ENCODE assay signal across 1 cellular context in genomic region chr2:64524604-64525322, GRCh38.
TF ChIP-seq lines count a peak whose summit lies in the region.

No MANE protein-coding gene starts in this region.

TF ChIP-seq in HepG2, 621 proteins besides CTCF, POLR2A, EP300 and RAD21 (continued from another document and continues in another):
- TF ChIP-seq, protein P1, sequence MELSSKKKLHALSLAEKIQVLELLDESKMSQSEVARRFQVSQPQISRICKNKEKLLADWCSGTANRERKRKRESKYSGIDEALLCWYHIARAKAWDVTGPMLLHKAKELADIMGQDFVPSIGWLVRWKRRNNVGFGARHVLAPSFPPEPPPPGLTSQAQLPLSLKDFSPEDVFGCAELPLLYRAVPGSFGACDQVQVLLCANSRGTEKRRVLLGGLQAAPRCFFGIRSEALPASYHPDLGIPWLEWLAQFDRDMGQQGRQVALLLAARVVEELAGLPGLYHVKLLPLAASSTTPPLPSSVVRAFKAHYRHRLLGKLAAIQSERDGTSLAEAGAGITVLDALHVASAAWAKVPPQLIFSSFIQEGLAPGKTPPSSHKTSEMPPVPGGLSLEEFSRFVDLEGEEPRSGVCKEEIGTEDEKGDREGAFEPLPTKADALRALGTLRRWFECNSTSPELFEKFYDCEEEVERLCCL (CRISPR knock-in tag; IDR thresholded peaks at IDR 0.05; ENCODE audit: borderline replicate concordance) = 0 out of 2 replicates have a peak, but pooled peaks have one; percentile 33
- TF ChIP-seq, protein P2, sequence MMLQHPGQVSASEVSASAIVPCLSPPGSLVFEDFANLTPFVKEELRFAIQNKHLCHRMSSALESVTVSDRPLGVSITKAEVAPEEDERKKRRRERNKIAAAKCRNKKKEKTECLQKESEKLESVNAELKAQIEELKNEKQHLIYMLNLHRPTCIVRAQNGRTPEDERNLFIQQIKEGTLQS (CRISPR knock-in tag; IDR thresholded peaks at IDR 0.05) = no peak
- TF ChIP-seq ZMYM4 (CRISPR knock-in tag; IDR thresholded peaks at IDR 0.05) = peak; percentile 37
- TF ChIP-seq MZF1 (CRISPR knock-in tag; IDR thresholded peaks at IDR 0.05; ENCODE audit: borderline replicate concordance) = 0 out of 2 replicates have a peak, but pooled peaks have one; percentile 6
- peak; percentile 87 for TF ChIP-seq ZNF234 (CRISPR knock-in tag; conservative IDR thresholded peaks at IDR 0.05)
- TF ChIP-seq PHF5A (CRISPR knock-in tag; IDR thresholded peaks at IDR 0.05; ENCODE audit: low read depth, unreplicated experiment) = no peak
- peak; percentile 84 for TF ChIP-seq ZFX (CRISPR knock-in tag; IDR thresholded peaks at IDR 0.05; ENCODE audit: low read depth)
- peak; percentile 86; the same call in 1 of the 2 replicates for TF ChIP-seq ZNF343 (CRISPR knock-in tag; IDR thresholded peaks at IDR 0.05)
- peak; percentile 84; the same call in 1 of the 2 replicates for TF ChIP-seq ZNF333 (CRISPR knock-in tag; IDR thresholded peaks at IDR 0.05; ENCODE audit: borderline replicate concordance)
- TF ChIP-seq SRY (CRISPR knock-in tag; IDR thresholded peaks at IDR 0.05) = peak; percentile 82; the same call in 1 of the 2 replicates
- TF ChIP-seq, protein P3, sequence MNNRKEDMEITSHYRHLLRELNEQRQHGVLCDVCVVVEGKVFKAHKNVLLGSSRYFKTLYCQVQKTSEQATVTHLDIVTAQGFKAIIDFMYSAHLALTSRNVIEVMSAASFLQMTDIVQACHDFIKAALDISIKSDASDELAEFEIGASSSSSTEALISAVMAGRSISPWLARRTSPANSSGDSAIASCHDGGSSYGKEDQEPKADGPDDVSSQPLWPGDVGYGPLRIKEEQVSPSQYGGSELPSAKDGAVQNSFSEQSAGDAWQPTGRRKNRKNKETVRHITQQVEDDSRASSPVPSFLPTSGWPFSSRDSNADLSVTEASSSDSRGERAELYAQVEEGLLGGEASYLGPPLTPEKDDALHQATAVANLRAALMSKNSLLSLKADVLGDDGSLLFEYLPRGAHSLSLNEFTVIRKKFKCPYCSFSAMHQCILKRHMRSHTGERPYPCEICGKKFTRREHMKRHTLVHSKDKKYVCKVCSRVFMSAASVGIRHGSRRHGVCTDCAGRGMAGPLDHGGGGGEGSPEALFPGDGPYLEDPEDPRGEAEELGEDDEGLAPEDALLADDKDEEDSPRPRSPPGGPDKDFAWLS (CRISPR knock-in tag; IDR thresholded peaks at IDR 0.05; ENCODE audit: borderline replicate concordance) = peak; percentile 60; the same call in 1 of the 2 replicates
- TF ChIP-seq ARNTL (CRISPR knock-in tag; IDR thresholded peaks at IDR 0.05) = 0 out of 2 replicates have a peak, but pooled peaks have one; percentile 16
- TF ChIP-seq, protein P4, sequence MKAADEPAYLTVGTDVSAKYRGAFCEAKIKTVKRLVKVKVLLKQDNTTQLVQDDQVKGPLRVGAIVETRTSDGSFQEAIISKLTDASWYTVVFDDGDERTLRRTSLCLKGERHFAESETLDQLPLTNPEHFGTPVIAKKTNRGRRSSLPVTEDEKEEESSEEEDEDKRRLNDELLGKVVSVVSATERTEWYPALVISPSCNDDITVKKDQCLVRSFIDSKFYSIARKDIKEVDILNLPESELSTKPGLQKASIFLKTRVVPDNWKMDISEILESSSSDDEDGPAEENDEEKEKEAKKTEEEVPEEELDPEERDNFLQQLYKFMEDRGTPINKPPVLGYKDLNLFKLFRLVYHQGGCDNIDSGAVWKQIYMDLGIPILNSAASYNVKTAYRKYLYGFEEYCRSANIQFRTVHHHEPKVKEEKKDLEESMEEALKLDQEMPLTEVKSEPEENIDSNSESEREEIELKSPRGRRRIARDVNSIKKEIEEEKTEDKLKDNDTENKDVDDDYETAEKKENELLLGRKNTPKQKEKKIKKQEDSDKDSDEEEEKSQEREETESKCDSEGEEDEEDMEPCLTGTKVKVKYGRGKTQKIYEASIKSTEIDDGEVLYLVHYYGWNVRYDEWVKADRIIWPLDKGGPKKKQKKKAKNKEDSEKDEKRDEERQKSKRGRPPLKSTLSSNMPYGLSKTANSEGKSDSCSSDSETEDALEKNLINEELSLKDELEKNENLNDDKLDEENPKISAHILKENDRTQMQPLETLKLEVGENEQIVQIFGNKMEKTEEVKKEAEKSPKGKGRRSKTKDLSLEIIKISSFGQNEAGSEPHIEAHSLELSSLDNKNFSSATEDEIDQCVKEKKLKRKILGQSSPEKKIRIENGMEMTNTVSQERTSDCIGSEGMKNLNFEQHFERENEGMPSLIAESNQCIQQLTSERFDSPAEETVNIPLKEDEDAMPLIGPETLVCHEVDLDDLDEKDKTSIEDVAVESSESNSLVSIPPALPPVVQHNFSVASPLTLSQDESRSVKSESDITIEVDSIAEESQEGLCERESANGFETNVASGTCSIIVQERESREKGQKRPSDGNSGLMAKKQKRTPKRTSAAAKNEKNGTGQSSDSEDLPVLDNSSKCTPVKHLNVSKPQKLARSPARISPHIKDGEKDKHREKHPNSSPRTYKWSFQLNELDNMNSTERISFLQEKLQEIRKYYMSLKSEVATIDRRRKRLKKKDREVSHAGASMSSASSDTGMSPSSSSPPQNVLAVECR (CRISPR knock-in tag; IDR thresholded peaks at IDR 0.05; ENCODE audit: borderline replicate concordance) = peak; percentile 85
- TF ChIP-seq MXD4 (CRISPR knock-in tag; IDR thresholded peaks at IDR 0.05) = peak; percentile 9; the same call in 1 of the 2 replicates
- 0 out of 2 replicates have a peak, but pooled peaks have one; percentile 11 for TF ChIP-seq NFATC3 (CRISPR knock-in tag; IDR thresholded peaks at IDR 0.05)
- peak; percentile 82; the same call in 1 of the 2 replicates for TF ChIP-seq KMT2A (CRISPR knock-in tag; IDR thresholded peaks at IDR 0.05)
- TF ChIP-seq RBM39 (IDR thresholded peaks at IDR 0.05; ENCODE audit: low read depth, low read length, poor library complexity, severe bottlenecking) = peak; percentile 81
- TF ChIP-seq CEBPB (IDR thresholded peaks at IDR 0.05; ENCODE audit: borderline replicate concordance, low read depth, low read length) = no peak
- no peak for TF ChIP-seq CBX2 (IDR thresholded peaks at IDR 0.05; ENCODE audit: low read depth, low read length)
- no peak for TF ChIP-seq CBX2 (CRISPR knock-in tag; IDR thresholded peaks at IDR 0.05; ENCODE audit: low read depth)
- TF ChIP-seq, protein P5, sequence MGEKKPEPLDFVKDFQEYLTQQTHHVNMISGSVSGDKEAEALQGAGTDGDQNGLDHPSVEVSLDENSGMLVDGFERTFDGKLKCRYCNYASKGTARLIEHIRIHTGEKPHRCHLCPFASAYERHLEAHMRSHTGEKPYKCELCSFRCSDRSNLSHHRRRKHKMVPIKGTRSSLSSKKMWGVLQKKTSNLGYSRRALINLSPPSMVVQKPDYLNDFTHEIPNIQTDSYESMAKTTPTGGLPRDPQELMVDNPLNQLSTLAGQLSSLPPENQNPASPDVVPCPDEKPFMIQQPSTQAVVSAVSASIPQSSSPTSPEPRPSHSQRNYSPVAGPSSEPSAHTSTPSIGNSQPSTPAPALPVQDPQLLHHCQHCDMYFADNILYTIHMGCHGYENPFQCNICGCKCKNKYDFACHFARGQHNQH (CRISPR knock-in tag; IDR thresholded peaks at IDR 0.05) = 0 out of 2 replicates have a peak, but pooled peaks have one; percentile 18
- 0 out of 2 replicates have a peak, but pooled peaks have one; percentile 55 for TF ChIP-seq ZNF33B (CRISPR knock-in tag; IDR thresholded peaks at IDR 0.05)
- TF ChIP-seq, protein P6, sequence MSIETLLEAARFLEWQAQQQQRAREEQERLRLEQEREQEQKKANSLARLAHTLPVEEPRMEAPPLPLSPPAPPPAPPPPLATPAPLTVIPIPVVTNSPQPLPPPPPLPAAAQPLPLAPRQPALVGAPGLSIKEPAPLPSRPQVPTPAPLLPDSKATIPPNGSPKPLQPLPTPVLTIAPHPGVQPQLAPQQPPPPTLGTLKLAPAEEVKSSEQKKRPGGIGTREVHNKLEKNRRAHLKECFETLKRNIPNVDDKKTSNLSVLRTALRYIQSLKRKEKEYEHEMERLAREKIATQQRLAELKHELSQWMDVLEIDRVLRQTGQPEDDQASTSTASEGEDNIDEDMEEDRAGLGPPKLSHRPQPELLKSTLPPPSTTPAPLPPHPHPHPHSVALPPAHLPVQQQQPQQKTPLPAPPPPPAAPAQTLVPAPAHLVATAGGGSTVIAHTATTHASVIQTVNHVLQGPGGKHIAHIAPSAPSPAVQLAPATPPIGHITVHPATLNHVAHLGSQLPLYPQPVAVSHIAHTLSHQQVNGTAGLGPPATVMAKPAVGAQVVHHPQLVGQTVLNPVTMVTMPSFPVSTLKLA (IDR thresholded peaks at IDR 0.05) = peak; percentile 14; the same call in 1 of the 2 replicates
- peak; percentile 87 for TF ChIP-seq AGO1 (IDR thresholded peaks at IDR 0.05; ENCODE audit: low read depth, low read length, poor library complexity, severe bottlenecking)
- no peak for TF ChIP-seq FOXA1 (IDR thresholded peaks at IDR 0.05)
- peak; percentile 39; the same call in 1 of the 2 replicates for TF ChIP-seq FOXA1 (CRISPR knock-in tag; IDR thresholded peaks at IDR 0.05)
- TF ChIP-seq ZNF205 (CRISPR knock-in tag; IDR thresholded peaks at IDR 0.05) = no peak
- TF ChIP-seq KLF6 (CRISPR knock-in tag; IDR thresholded peaks at IDR 0.05) = peak; percentile 77; the same call in 1 of the 2 replicates
- no peak for TF ChIP-seq SOX13 (IDR thresholded peaks at IDR 0.05)
- TF ChIP-seq SOX13 (CRISPR knock-in tag; conservative IDR thresholded peaks at IDR 0.05 in 1 of 2, IDR thresholded peaks at IDR 0.05 in 1 of 2) = no peak
- peak in 1 of 2 experiments; percentile 72; a peak in 1 of 4 replicates for TF ChIP-seq KLF16 (CRISPR knock-in tag; IDR thresholded peaks at IDR 0.05)
- TF ChIP-seq ZNF441 (CRISPR knock-in tag; IDR thresholded peaks at IDR 0.05; ENCODE audit: borderline replicate concordance) = peak; percentile 37; the same call in 1 of the 2 replicates
- TF ChIP-seq, protein P7, sequence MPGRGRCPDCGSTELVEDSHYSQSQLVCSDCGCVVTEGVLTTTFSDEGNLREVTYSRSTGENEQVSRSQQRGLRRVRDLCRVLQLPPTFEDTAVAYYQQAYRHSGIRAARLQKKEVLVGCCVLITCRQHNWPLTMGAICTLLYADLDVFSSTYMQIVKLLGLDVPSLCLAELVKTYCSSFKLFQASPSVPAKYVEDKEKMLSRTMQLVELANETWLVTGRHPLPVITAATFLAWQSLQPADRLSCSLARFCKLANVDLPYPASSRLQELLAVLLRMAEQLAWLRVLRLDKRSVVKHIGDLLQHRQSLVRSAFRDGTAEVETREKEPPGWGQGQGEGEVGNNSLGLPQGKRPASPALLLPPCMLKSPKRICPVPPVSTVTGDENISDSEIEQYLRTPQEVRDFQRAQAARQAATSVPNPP (CRISPR knock-in tag; IDR thresholded peaks at IDR 0.05) = peak; percentile 50; the same call in 1 of the 2 replicates
- peak; percentile 89 for TF ChIP-seq RBFOX2 (IDR thresholded peaks at IDR 0.05; ENCODE audit: low read depth, low read length)
- peak; percentile 71; the same call in 1 of the 2 replicates for TF ChIP-seq THAP8 (CRISPR knock-in tag; IDR thresholded peaks at IDR 0.05; ENCODE audit: borderline replicate concordance)
- TF ChIP-seq ZNF251 (CRISPR knock-in tag; IDR thresholded peaks at IDR 0.05) = peak; percentile 65; the same call in 1 of the 2 replicates
- TF ChIP-seq, protein P8, sequence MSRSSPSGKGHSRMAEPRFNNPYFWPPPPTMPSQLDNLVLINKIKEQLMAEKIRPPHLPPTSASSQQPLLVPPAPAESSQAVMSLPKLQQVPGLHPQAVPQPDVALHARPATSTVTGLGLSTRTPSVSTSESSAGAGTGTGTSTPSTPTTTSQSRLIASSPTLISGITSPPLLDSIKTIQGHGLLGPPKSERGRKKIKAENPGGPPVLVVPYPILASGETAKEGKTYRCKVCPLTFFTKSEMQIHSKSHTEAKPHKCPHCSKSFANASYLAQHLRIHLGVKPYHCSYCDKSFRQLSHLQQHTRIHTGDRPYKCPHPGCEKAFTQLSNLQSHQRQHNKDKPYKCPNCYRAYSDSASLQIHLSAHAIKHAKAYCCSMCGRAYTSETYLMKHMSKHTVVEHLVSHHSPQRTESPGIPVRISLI (CRISPR knock-in tag; IDR thresholded peaks at IDR 0.05; ENCODE audit: borderline replicate concordance) = no peak
- TF ChIP-seq POGZ (CRISPR knock-in tag; IDR thresholded peaks at IDR 0.05) = 0 out of 2 replicates have a peak, but pooled peaks have one; percentile 6
- TF ChIP-seq ZNF567 (CRISPR knock-in tag; IDR thresholded peaks at IDR 0.05; ENCODE audit: borderline replicate concordance) = 0 out of 2 replicates have a peak, but pooled peaks have one; percentile 46
- 0 out of 2 replicates have a peak, but pooled peaks have one; percentile 45 for TF ChIP-seq ZSCAN29 (CRISPR knock-in tag; conservative IDR thresholded peaks at IDR 0.05)
- TF ChIP-seq ZBTB42 (CRISPR knock-in tag; IDR thresholded peaks at IDR 0.05) = 0 out of 2 replicates have a peak, but pooled peaks have one; percentile 42
- TF ChIP-seq HDAC1 (CRISPR knock-in tag; IDR thresholded peaks at IDR 0.05) = no peak; the same call in none of the 2 replicates
- 0 out of 2 replicates have a peak, but pooled peaks have one; percentile 32 for TF ChIP-seq TMF1 (CRISPR knock-in tag; IDR thresholded peaks at IDR 0.05; ENCODE audit: low read depth)
- 0 out of 2 replicates have a peak, but pooled peaks have one; percentile 32 for TF ChIP-seq ZNF768 (CRISPR knock-in tag; IDR thresholded peaks at IDR 0.05)
- no peak for TF ChIP-seq SSRP1 (CRISPR knock-in tag; IDR thresholded peaks at IDR 0.05)
- TF ChIP-seq ZNF660 (CRISPR knock-in tag; IDR thresholded peaks at IDR 0.05; ENCODE audit: borderline replicate concordance, low read depth) = 0 out of 2 replicates have a peak, but pooled peaks have one; percentile 80
- 0 out of 2 replicates have a peak, but pooled peaks have one; percentile 58 for TF ChIP-seq MLXIP (CRISPR knock-in tag; IDR thresholded peaks at IDR 0.05; ENCODE audit: borderline replicate concordance)
